In the genomic region with DNA sequence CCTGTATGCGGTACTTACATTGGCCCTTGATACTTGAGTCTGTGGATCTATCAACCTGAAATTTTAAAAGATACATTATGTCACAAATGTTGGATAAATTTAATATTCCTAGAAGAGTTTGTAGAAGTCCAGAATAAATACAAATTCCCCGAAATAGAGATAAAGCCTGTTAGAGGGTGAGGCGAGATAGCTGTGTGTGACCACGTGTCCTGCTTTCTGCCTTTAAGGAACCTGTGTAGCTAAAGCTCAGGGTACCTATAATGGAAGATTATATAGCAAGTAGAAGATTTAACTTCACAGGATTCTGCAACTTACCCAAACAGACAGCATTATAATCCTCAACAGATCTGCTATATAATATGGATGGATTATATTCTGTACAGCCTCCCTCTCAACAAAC, we compare ENCODE assay signal across 1 cellular context.
TF ChIP-seq lines count a peak whose summit lies in the region.

No MANE protein-coding gene starts in this region.

TF ChIP-seq in K562, 482 proteins besides CTCF, POLR2A, EP300 and RAD21:
- TF ChIP-seq, protein P1, sequence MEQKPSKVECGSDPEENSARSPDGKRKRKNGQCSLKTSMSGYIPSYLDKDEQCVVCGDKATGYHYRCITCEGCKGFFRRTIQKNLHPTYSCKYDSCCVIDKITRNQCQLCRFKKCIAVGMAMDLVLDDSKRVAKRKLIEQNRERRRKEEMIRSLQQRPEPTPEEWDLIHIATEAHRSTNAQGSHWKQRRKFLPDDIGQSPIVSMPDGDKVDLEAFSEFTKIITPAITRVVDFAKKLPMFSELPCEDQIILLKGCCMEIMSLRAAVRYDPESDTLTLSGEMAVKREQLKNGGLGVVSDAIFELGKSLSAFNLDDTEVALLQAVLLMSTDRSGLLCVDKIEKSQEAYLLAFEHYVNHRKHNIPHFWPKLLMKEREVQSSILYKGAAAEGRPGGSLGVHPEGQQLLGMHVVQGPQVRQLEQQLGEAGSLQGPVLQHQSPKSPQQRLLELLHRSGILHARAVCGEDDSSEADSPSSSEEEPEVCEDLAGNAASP (IDR thresholded peaks at IDR 0.05) = no peak
- TF ChIP-seq, protein P2, sequence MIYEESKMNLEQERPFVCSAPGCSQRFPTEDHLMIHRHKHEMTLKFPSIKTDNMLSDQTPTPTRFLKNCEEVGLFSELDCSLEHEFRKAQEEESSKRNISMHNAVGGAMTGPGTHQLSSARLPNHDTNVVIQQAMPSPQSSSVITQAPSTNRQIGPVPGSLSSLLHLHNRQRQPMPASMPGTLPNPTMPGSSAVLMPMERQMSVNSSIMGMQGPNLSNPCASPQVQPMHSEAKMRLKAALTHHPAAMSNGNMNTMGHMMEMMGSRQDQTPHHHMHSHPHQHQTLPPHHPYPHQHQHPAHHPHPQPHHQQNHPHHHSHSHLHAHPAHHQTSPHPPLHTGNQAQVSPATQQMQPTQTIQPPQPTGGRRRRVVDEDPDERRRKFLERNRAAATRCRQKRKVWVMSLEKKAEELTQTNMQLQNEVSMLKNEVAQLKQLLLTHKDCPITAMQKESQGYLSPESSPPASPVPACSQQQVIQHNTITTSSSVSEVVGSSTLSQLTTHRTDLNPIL (CRISPR knock-in tag; IDR thresholded peaks at IDR 0.05) = no peak
- no peak for TF ChIP-seq MTA1 (IDR thresholded peaks at IDR 0.05; ENCODE audit: borderline replicate concordance)
- TF ChIP-seq, protein P3, sequence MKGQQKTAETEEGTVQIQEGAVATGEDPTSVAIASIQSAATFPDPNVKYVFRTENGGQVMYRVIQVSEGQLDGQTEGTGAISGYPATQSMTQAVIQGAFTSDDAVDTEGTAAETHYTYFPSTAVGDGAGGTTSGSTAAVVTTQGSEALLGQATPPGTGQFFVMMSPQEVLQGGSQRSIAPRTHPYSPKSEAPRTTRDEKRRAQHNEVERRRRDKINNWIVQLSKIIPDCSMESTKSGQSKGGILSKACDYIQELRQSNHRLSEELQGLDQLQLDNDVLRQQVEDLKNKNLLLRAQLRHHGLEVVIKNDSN (CRISPR knock-in tag; IDR thresholded peaks at IDR 0.05) = 0 out of 2 replicates have a peak, but pooled peaks have one; percentile 10
